Comparison of ENCODE assay signal across 21 cellular contexts in the genomic region with DNA sequence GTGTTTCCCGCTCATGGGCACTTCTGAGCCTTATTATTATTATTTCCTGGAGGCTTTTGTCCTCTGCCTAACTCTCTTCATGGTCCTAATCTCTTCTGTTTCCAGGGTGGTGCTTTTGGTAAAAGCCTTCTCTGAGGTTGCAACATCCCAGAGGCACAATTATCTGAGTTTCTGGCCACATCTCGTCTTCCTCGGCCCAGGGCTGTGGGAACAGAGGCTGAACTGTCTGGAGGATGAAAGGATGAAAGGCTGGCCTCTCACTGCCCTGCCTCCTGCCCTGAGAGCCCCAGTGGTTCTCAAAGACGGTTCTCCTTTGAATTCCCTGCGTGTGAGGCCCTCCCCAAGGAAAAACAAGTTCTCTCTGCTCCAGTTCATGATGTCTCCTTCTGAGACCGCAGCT. TPM values are rescaled to one million over a fixed set of nuclear protein-coding genes. Genes with fewer than 3 reads are reported as not detected.
A peak's percentile ranks its signal among the peaks of the same experiment; 100 is the strongest.
DNase-seq lines count a peak whose midpoint lies in the region; ATAC-seq and TF ChIP-seq lines count a peak whose summit lies in the region.
"Had no signal": no experiment of that assay in that cellular context is flagged by ENCODE, and none has a peak within 500 bp of the region (broad histone marks: within the 10 kb centered on the region; RNA-seq: fewer than 3 reads in every experiment).

No MANE protein-coding gene starts in this region.

- peaks cover 0 to 3% (median 2%) of the 10 kb centered on the region in 5 experiments for H3K9me3 Mint-ChIP-seq in brain
- H3K9me3 Mint-ChIP-seq: stimulated activated memory B cell treated with anti-CD40 and anti-IgM and Interleukin-4, amounts not matched to agents 10 μg/mL and 1 μg/mL and 100 μg/mL, for 72 hours had no signal

- ATAC-seq in psoas muscle, result no peak
- no peak for ATAC-seq in GM21723 (IDR thresholded peaks at IDR 0.05; ENCODE audit: unreplicated experiment)
- ATAC-seq in HG03469 (IDR thresholded peaks at IDR 0.05; ENCODE audit: unreplicated experiment), result no peak
- ATAC-seq: activated CD8-positive, alpha-beta memory T cell treated with anti-CD3 and anti-CD28 coated beads, Interleukin-2, amount 10 ng/mL, durations not matched to agents 7 days and 5 days; esophagus mucosa; stimulated activated memory B cell treated with anti-CD40 and anti-IgM and Interleukin-4, amounts not matched to agents 10 μg/mL and 1 μg/mL and 100 μg/mL, for 72 hours had no signal

- 54 to 77% (median 71%) methylated on average over 6 of the region's 6 CpGs for WGBS in psoas muscle, 3 donors

- no peak for TF ChIP-seq CTCF in brain (conservative IDR thresholded peaks at IDR 0.05)
- TF ChIP-seq CTCF in right atrium auricular region (IDR thresholded peaks at IDR 0.05), result no peak
- TF ChIP-seq CTCF in psoas muscle (IDR thresholded peaks at IDR 0.05), result no peak

- no peaks in the 10 kb centered on the region for H3K27me3 Mint-ChIP-seq in brain
- H3K27me3 Mint-ChIP-seq: activated CD8-positive, alpha-beta memory T cell treated with anti-CD3 and anti-CD28 coated beads, Interleukin-2, amount 10 ng/mL, durations not matched to agents 7 days and 5 days; stimulated activated memory B cell treated with anti-CD40 and anti-IgM and Interleukin-4, amounts not matched to agents 10 μg/mL and 1 μg/mL and 100 μg/mL, for 72 hours had no signal

- no peaks in the 10 kb centered on the region for H3K9me3 ChIP-seq in right atrium auricular region
- no peaks in the 10 kb centered on the region for H3K9me3 ChIP-seq in psoas muscle
- H3K9me3 ChIP-seq: ovary had no signal

- peaks cover 0 to 38% of the 10 kb centered on the region in 2 donors for H3K4me1 ChIP-seq in right atrium auricular region
- H3K4me1 ChIP-seq in psoas muscle, result peaks cover 60% of the 10 kb centered on the region

- peak overlapping the region in 3 of 5 experiments; percentile 18 to 91 (median 25) for H3K27ac Mint-ChIP-seq in brain
- H3K27ac Mint-ChIP-seq: activated CD8-positive, alpha-beta memory T cell treated with anti-CD3 and anti-CD28 coated beads, Interleukin-2, amount 10 ng/mL, durations not matched to agents 7 days and 5 days; activated T-helper 1 cell treated with anti-CD3 and anti-CD28 coated beads, Interleukin-12 subunit alpha, Interleukin-12 subunit beta, Interleukin-2, Interleukin-4 antibody, amounts not matched to agents 30 ng/mL and 10 ng/mL and 1 ng/mL, durations not matched to agents 14 hours and 24 hours and 36 hours; stimulated activated memory B cell treated with anti-CD40 and anti-IgM and Interleukin-4, amounts not matched to agents 10 μg/mL and 1 μg/mL and 100 μg/mL, for 72 hours had no signal

- peaks cover 49% of the 10 kb centered on the region for H3K4me1 Mint-ChIP-seq in brain

- intact Hi-C loops in psoas muscle (cut with DNase I), result no loop called here

- H3K4me3 Mint-ChIP-seq in brain, result peak overlapping the region in 1 of 5 experiments; percentile 68
- H3K4me3 Mint-ChIP-seq: activated CD8-positive, alpha-beta memory T cell treated with anti-CD3 and anti-CD28 coated beads, Interleukin-2, amount 10 ng/mL, durations not matched to agents 7 days and 5 days; activated T-helper 1 cell treated with anti-CD3 and anti-CD28 coated beads, Interleukin-12 subunit alpha, Interleukin-12 subunit beta, Interleukin-2, Interleukin-4 antibody, amounts not matched to agents 30 ng/mL and 10 ng/mL and 1 ng/mL, durations not matched to agents 14 hours and 24 hours and 36 hours; stimulated activated memory B cell treated with anti-CD40 and anti-IgM and Interleukin-4, amounts not matched to agents 10 μg/mL and 1 μg/mL and 100 μg/mL, for 72 hours had no signal

- H3K27ac ChIP-seq in right atrium auricular region, result peak overlapping the region; percentile 51 to 55
- peak overlapping the region; percentile 19 for H3K27ac ChIP-seq in psoas muscle
- H3K27ac ChIP-seq: ovary, RWPE1 had no signal

- no peaks in the 10 kb centered on the region for H3K36me3 ChIP-seq in H7 (replicated peaks; ENCODE audit: control insufficient read depth, insufficient read depth, low read length)
- no peaks in the 10 kb centered on the region for H3K36me3 ChIP-seq in right atrium auricular region
- H3K36me3 ChIP-seq in psoas muscle (ENCODE audit: insufficient read depth in 1 of 2, low read depth in 1 of 2), result peaks cover 0 to 4% of the 10 kb centered on the region in 2 donors
- H3K36me3 ChIP-seq: ovary had no signal

- H3K4me3 ChIP-seq in H7 (ENCODE audit: insufficient read depth, low read depth, low read length) (no peak overlapping the region), right atrium auricular region (no peak overlapping the region), psoas muscle (no peak overlapping the region)
- H3K4me3 ChIP-seq: BLaER1 treated with 17β-estradiol and CSF1 and Interleukin-3, amounts not matched to agents 10 nM and 100 nM; ovary; sigmoid colon had no signal

- DNase-seq in H7 (peak; percentile 13), right atrium auricular region (ENCODE audit: low spot score) (no peak), psoas muscle (no peak), KG1 (lab: John Stamatoyannopoulos, UW) (no peak), HPDE6-E6E7 (ENCODE audit: extremely low spot score) (no peak)
- DNase-seq: ACHN; activated CD4-positive, alpha-beta T cell treated with anti-CD3 and anti-CD28 coated beads for 4 hours; activated CD8-positive, alpha-beta memory T cell treated with anti-CD3 and anti-CD28 coated beads, Interleukin-2, amount 10 ng/mL, durations not matched to agents 7 days and 5 days; caudate nucleus; NCI-H524; ovary; sigmoid colon; SW 1271 had no signal

- peaks cover 4% of the 10 kb centered on the region for H3K36me3 Mint-ChIP-seq in brain

- H3K27me3 ChIP-seq in H7 (ENCODE audit: control insufficient read depth, insufficient read depth, low read length) (no peaks in the 10 kb centered on the region), right atrium auricular region (no peaks in the 10 kb centered on the region), psoas muscle (ENCODE audit: insufficient read depth in 3 of 3, low read length in 2 of 3) (no peaks in the 10 kb centered on the region)
- H3K27me3 ChIP-seq: BLaER1 treated with 17β-estradiol and CSF1 and Interleukin-3, amounts not matched to agents 10 nM and 100 nM; ovary; sigmoid colon had no signal

RNA-seq across cellular contexts. Expression of a gene that starts 13.8 kb away (rescaled TPM):
- total RNA-seq in H7 (2014; rRNA removed; shearing (Covaris generic)), result 68.5 and 92.9 TPM in 2 replicates
- polyA plus RNA-seq in brain (ENCODE audit: insufficient read depth, low read depth, low replicate concordance), result 12.9 TPM
- 10 to 100 TPM; 53.8 to 74.9 TPM for total RNA-seq in right atrium auricular region
- total RNA-seq in psoas muscle, result 10 to 100 TPM; 53.4 to 92.7 (median 63.3) TPM
- 100 to 1,000 TPM in 2 of 3 donors, 10 to 100 TPM in 1; 93.2 to 144 (median 114) TPM for polyA plus RNA-seq in psoas muscle
